Comparison of ENCODE assay signal across 6 cellular contexts in genomic region chr1:152654110-152654509, GRCh38. TPM values are rescaled to one million over a fixed set of nuclear protein-coding genes. Genes with fewer than 3 reads are reported as not detected.
DNase-seq lines count a peak whose midpoint lies in the region; TF ChIP-seq lines count a peak whose summit lies in the region.
"Had no signal": no experiment of that assay in that cellular context is flagged by ENCODE, and none has a peak within 500 bp of the region (broad histone marks: within the 10 kb centered on the region; RNA-seq: fewer than 3 reads in every experiment).

No MANE protein-coding gene starts in this region.

- H3K4me3 Mint-ChIP-seq in activated naive CD8-positive, alpha-beta T cell treated with anti-CD3 and anti-CD28 coated beads for 36 hours, result no peak overlapping the region
- H3K4me3 Mint-ChIP-seq: memory B cell had no signal

- no peaks in the 10 kb centered on the region for H3K9me3 ChIP-seq in ovary

- H3K9me3 Mint-ChIP-seq in activated naive CD8-positive, alpha-beta T cell treated with anti-CD3 and anti-CD28 coated beads for 36 hours, result no peaks in the 10 kb centered on the region
- H3K9me3 Mint-ChIP-seq: memory B cell had no signal

- intact Hi-C loops in ovary (cut with DNase I), result no loop called here

- no peak for TF ChIP-seq POLR2A in ovary (IDR thresholded peaks at IDR 0.05)

- H3K36me3 ChIP-seq in ovary, result no peaks in the 10 kb centered on the region

- H3K27me3 ChIP-seq in ovary, result no peaks in the 10 kb centered on the region

- no peak overlapping the region for H3K4me3 ChIP-seq in ovary

- H3K4me1 Mint-ChIP-seq in activated naive CD8-positive, alpha-beta T cell treated with anti-CD3 and anti-CD28 coated beads for 36 hours, result peaks cover 2% of the 10 kb centered on the region

- peaks cover 5% of the 10 kb centered on the region for H3K27me3 Mint-ChIP-seq in activated naive CD8-positive, alpha-beta T cell treated with anti-CD3 and anti-CD28 coated beads for 36 hours

- no peak overlapping the region for H3K27ac Mint-ChIP-seq in activated naive CD8-positive, alpha-beta T cell treated with anti-CD3 and anti-CD28 coated beads for 36 hours
- H3K27ac Mint-ChIP-seq: memory B cell had no signal

- H3K36me3 Mint-ChIP-seq in activated naive CD8-positive, alpha-beta T cell treated with anti-CD3 and anti-CD28 coated beads for 36 hours, result no peaks in the 10 kb centered on the region
- H3K36me3 Mint-ChIP-seq: memory B cell had no signal

- WGBS in ovary, 3 donors, result 32 to 37% (median 32%) methylated on average over 10 of the region's 10 CpGs

- no peak for TF ChIP-seq CTCF in ovary (IDR thresholded peaks at IDR 0.05)

- H3K27ac ChIP-seq in ovary, result no peak overlapping the region

- no peaks in the 10 kb centered on the region for H3K4me1 ChIP-seq in ovary (ENCODE audit: insufficient read depth)

- DNase-seq in GM19240 (ENCODE audit: insufficient read length, low spot score) (peak; percentile 45), NCI-H460 (ENCODE audit: extremely low read depth, low read depth) (peak; percentile 70), middle frontal gyrus (ENCODE audit: extremely low spot score, low spot score) (peak; percentile 16), ovary (no peak)
- peak; percentile 41 for DNase-seq in activated naive CD8-positive, alpha-beta T cell treated with anti-CD3 and anti-CD28 coated beads for 36 hours

- no peak for TF ChIP-seq EP300 in ovary (IDR thresholded peaks at IDR 0.05)

RNA-seq across cellular contexts. Expression of gene LCE2D, which starts 9.1 kb away (rescaled TPM):
- not detected in 2 replicates for total RNA-seq in NCI-H460 (2014; rRNA removed; shearing (Covaris generic))
- polyA plus RNA-seq in NCI-H460 (2014; cell fraction: nucleus; rRNA removed), result not detected in 2 replicates
- total RNA-seq in activated naive CD8-positive, alpha-beta T cell treated with anti-CD3 and anti-CD28 coated beads for 36 hours, result not detected
- total RNA-seq in ovary, result not detected
- polyA plus RNA-seq in ovary, result not detected

RNA-seq across cellular contexts. Expression of gene LCE2C, which starts 21.0 kb away (rescaled TPM):
- not detected in 2 replicates for total RNA-seq in NCI-H460 (2014; rRNA removed; shearing (Covaris generic))
- not detected in 2 replicates for polyA plus RNA-seq in NCI-H460 (2014; cell fraction: nucleus; rRNA removed)
- not detected for total RNA-seq in activated naive CD8-positive, alpha-beta T cell treated with anti-CD3 and anti-CD28 coated beads for 36 hours
- not detected for total RNA-seq in ovary
- not detected for polyA plus RNA-seq in ovary

RNA-seq across cellular contexts. Expression of gene LCE3A, which starts 31.2 kb away (rescaled TPM):
- not detected in 2 replicates for total RNA-seq in NCI-H460 (2014; rRNA removed; shearing (Covaris generic))
- not detected in 2 replicates for polyA plus RNA-seq in NCI-H460 (2014; cell fraction: nucleus; rRNA removed)
- total RNA-seq in activated naive CD8-positive, alpha-beta T cell treated with anti-CD3 and anti-CD28 coated beads for 36 hours, result not detected
- not detected for total RNA-seq in ovary
- polyA plus RNA-seq in ovary, result not detected

RNA-seq across cellular contexts. Expression of gene LCE2B, which starts 31.8 kb away (rescaled TPM):
- total RNA-seq in NCI-H460 (2014; rRNA removed; shearing (Covaris generic)), result not detected in 2 replicates
- not detected in 2 replicates for polyA plus RNA-seq in NCI-H460 (2014; cell fraction: nucleus; rRNA removed)
- total RNA-seq in activated naive CD8-positive, alpha-beta T cell treated with anti-CD3 and anti-CD28 coated beads for 36 hours, result not detected
- not detected for total RNA-seq in ovary
- not detected for polyA plus RNA-seq in ovary

RNA-seq across cellular contexts. Expression of gene LCE3B, which starts 40.5 kb away (rescaled TPM):
- not detected in 2 replicates for total RNA-seq in NCI-H460 (2014; rRNA removed; shearing (Covaris generic))
- polyA plus RNA-seq in NCI-H460 (2014; cell fraction: nucleus; rRNA removed), result not detected in 2 replicates
- not detected for total RNA-seq in activated naive CD8-positive, alpha-beta T cell treated with anti-CD3 and anti-CD28 coated beads for 36 hours
- total RNA-seq in ovary, result not detected
- polyA plus RNA-seq in ovary, result not detected

Comparison
In these comparisons a context has a peak if more than half of its experiments do, and no peak if none do; other contexts are left out.
1. DNase-seq: peak in GM19240 (single experiment), NCI-H460 (single experiment), activated naive CD8-positive, alpha-beta T cell treated with anti-CD3 and anti-CD28 coated beads for 36 hours (single experiment) and middle frontal gyrus (single experiment); none in ovary (0 of 5).